In genomic region chr12:11787437-11787836, GRCh38 we compare ENCODE assay signal across 1 cellular context.
TF ChIP-seq lines count a peak whose summit lies in the region.

No MANE protein-coding gene starts in this region.

TF ChIP-seq in IMR-90, 13 proteins besides CTCF, POLR2A, EP300 and RAD21 (continued from another document):
- no peak for TF ChIP-seq ELK1 (IDR thresholded peaks at IDR 0.05; ENCODE audit: borderline replicate concordance, low read depth, low read length)
- TF ChIP-seq RFX5 (IDR thresholded peaks at IDR 0.05; ENCODE audit: low read depth, low read length) = no peak
- TF ChIP-seq SMC3 (IDR thresholded peaks at IDR 0.05; ENCODE audit: low read depth, low read length) = no peak
TF ChIP-seq in IMR-90: peak in this region for 0.
